In genomic region chr19:49807174-49807830, GRCh38 we compare ENCODE assay signal across 2 cellular contexts.
TF ChIP-seq lines count a peak whose summit lies in the region.

No MANE protein-coding gene starts in this region.

TF ChIP-seq in K562, 482 proteins besides CTCF, POLR2A, EP300 and RAD21 (continues in another document):
- TF ChIP-seq, protein P1, sequence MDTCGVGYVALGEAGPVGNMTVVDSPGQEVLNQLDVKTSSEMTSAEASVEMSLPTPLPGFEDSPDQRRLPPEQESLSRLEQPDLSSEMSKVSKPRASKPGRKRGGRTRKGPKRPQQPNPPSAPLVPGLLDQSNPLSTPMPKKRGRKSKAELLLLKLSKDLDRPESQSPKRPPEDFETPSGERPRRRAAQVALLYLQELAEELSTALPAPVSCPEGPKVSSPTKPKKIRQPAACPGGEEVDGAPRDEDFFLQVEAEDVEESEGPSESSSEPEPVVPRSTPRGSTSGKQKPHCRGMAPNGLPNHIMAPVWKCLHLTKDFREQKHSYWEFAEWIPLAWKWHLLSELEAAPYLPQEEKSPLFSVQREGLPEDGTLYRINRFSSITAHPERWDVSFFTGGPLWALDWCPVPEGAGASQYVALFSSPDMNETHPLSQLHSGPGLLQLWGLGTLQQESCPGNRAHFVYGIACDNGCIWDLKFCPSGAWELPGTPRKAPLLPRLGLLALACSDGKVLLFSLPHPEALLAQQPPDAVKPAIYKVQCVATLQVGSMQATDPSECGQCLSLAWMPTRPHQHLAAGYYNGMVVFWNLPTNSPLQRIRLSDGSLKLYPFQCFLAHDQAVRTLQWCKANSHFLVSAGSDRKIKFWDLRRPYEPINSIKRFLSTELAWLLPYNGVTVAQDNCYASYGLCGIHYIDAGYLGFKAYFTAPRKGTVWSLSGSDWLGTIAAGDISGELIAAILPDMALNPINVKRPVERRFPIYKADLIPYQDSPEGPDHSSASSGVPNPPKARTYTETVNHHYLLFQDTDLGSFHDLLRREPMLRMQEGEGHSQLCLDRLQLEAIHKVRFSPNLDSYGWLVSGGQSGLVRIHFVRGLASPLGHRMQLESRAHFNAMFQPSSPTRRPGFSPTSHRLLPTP (IDR thresholded peaks at IDR 0.05; ENCODE audit: borderline replicate concordance, extremely low read depth, insufficient read length): no peak
- TF ChIP-seq TAF15 (IDR thresholded peaks at IDR 0.05; ENCODE audit: low read depth, low read length) (no peak), NR3C1 (CRISPR knock-in tag; IDR thresholded peaks at IDR 0.05) (no peak), ZEB2 (IDR thresholded peaks at IDR 0.05) (no peak), ZBTB12 (CRISPR knock-in tag; IDR thresholded peaks at IDR 0.05) (no peak), NR2C1 (IDR thresholded peaks at IDR 0.05) (no peak), NR2C1 (tag; IDR thresholded peaks at IDR 0.05) (no peak), MED1 (CRISPR knock-in tag; IDR thresholded peaks at IDR 0.05; ENCODE audit: borderline replicate concordance) (no peak), MEIS2 (IDR thresholded peaks at IDR 0.05; ENCODE audit: partially characterized antibody) (peak; percentile 54), ZNF766 (CRISPR knock-in tag; conservative IDR thresholded peaks at IDR 0.05) (no peak), GABPA (tag; conservative IDR thresholded peaks at IDR 0.05; ENCODE audit: low read depth) (no peak), ZBED1 (IDR thresholded peaks at IDR 0.05) (no peak), NR4A1 (CRISPR knock-in tag; IDR thresholded peaks at IDR 0.05) (no peak), NR4A1 (tag; IDR thresholded peaks at IDR 0.05) (no peak), SPI1 (IDR thresholded peaks at IDR 0.05; ENCODE audit: borderline replicate concordance, low read depth, low read length) (peak; percentile 94), RBM14 (IDR thresholded peaks at IDR 0.05; ENCODE audit: borderline replicate concordance, insufficient read depth, low read depth, low read length) (no peak), FOSL1 (tag; conservative IDR thresholded peaks at IDR 0.05) (no peak), BACH1 (tag; IDR thresholded peaks at IDR 0.05) (no peak), POLR3A (IDR thresholded peaks at IDR 0.05; ENCODE audit: borderline replicate concordance, extremely low read depth, insufficient read depth, insufficient read length) (no peak), RCOR1 (IDR thresholded peaks at IDR 0.05; ENCODE audit: borderline replicate concordance in 1 of 2, low read depth in 2 of 2, low read length in 2 of 2) (no peak), MYC (IDR thresholded peaks at IDR 0.05; ENCODE audit: low read depth, low read length) (no peak), MYC (CRISPR knock-in tag; IDR thresholded peaks at IDR 0.05; ENCODE audit: borderline replicate concordance, low read depth) (no peak)
- TF ChIP-seq, protein P2, sequence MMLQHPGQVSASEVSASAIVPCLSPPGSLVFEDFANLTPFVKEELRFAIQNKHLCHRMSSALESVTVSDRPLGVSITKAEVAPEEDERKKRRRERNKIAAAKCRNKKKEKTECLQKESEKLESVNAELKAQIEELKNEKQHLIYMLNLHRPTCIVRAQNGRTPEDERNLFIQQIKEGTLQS (IDR thresholded peaks at IDR 0.05): peak; percentile 23; the same call in 1 of the 2 replicates
- TF ChIP-seq, protein P2 (CRISPR knock-in tag; conservative IDR thresholded peaks at IDR 0.05): no peak
- TF ChIP-seq, protein P3, sequence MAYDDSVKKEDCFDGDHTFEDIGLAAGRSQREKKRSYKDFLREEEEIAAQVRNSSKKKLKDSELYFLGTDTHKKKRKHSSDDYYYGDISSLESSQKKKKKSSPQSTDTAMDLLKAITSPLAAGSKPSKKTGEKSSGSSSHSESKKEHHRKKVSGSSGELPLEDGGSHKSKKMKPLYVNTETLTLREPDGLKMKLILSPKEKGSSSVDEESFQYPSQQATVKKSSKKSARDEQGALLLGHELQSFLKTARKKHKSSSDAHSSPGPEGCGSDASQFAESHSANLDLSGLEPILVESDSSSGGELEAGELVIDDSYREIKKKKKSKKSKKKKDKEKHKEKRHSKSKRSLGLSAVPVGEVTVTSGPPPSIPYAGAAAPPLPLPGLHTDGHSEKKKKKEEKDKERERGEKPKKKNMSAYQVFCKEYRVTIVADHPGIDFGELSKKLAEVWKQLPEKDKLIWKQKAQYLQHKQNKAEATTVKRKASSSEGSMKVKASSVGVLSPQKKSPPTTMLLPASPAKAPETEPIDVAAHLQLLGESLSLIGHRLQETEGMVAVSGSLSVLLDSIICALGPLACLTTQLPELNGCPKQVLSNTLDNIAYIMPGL (CRISPR knock-in tag; IDR thresholded peaks at IDR 0.05): no peak
- TF ChIP-seq, protein P4, sequence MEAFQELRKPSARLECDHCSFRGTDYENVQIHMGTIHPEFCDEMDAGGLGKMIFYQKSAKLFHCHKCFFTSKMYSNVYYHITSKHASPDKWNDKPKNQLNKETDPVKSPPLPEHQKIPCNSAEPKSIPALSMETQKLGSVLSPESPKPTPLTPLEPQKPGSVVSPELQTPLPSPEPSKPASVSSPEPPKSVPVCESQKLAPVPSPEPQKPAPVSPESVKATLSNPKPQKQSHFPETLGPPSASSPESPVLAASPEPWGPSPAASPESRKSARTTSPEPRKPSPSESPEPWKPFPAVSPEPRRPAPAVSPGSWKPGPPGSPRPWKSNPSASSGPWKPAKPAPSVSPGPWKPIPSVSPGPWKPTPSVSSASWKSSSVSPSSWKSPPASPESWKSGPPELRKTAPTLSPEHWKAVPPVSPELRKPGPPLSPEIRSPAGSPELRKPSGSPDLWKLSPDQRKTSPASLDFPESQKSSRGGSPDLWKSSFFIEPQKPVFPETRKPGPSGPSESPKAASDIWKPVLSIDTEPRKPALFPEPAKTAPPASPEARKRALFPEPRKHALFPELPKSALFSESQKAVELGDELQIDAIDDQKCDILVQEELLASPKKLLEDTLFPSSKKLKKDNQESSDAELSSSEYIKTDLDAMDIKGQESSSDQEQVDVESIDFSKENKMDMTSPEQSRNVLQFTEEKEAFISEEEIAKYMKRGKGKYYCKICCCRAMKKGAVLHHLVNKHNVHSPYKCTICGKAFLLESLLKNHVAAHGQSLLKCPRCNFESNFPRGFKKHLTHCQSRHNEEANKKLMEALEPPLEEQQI (IDR thresholded peaks at IDR 0.05): no peak

TF ChIP-seq in SK-N-SH, 30 proteins besides CTCF, POLR2A, EP300 and RAD21:
- TF ChIP-seq NFIC (IDR thresholded peaks at IDR 0.05; ENCODE audit: borderline replicate concordance) (no peak), NRF1 (IDR thresholded peaks at IDR 0.05; ENCODE audit: low read depth, low read length) (no peak), FOXJ3 (CRISPR knock-in tag; IDR thresholded peaks at IDR 0.05) (no peak), EZH2phosphoT487 (IDR thresholded peaks at IDR 0.05; ENCODE audit: borderline replicate concordance, low read depth) (no peak), RXRA (IDR thresholded peaks at IDR 0.05; ENCODE audit: borderline replicate concordance, low read depth) (no peak), USF1 (IDR thresholded peaks at IDR 0.05; ENCODE audit: borderline replicate concordance, low read depth) (no peak), FOSL2 (IDR thresholded peaks at IDR 0.05; ENCODE audit: borderline replicate concordance, low read depth) (no peak), RCOR1 (IDR thresholded peaks at IDR 0.05; ENCODE audit: low read length) (no peak)
- TF ChIP-seq, protein P5, sequence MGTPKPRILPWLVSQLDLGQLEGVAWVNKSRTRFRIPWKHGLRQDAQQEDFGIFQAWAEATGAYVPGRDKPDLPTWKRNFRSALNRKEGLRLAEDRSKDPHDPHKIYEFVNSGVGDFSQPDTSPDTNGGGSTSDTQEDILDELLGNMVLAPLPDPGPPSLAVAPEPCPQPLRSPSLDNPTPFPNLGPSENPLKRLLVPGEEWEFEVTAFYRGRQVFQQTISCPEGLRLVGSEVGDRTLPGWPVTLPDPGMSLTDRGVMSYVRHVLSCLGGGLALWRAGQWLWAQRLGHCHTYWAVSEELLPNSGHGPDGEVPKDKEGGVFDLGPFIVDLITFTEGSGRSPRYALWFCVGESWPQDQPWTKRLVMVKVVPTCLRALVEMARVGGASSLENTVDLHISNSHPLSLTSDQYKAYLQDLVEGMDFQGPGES (IDR thresholded peaks at IDR 0.05; ENCODE audit: low read depth, low read length): no peak
